Comparison of ENCODE assay signal across 8 cellular contexts in the genomic region with DNA sequence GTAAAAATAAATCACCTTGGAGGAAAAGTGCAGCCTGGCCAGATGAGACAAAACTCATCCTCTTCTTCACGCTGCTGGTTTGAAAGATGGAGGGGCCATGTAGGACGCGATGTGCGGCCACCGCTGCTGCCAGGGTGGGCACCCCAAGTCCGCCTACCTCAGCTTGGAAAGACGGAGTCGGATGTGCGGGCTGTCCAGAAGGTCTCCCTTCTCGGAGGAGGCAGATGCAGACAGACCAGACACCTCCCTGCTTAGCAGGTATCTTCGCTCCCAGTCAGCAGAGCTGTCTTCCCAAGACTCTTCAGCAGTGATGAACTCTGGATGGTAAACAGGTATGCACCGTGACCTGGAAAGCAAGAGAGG.
"Had no signal": no experiment of that assay in that cellular context is flagged by ENCODE, and none has a peak within 500 bp of the region (broad histone marks: within the 10 kb centered on the region; RNA-seq: fewer than 3 reads in every experiment).

No MANE protein-coding gene starts in this region.

- H3K27ac ChIP-seq: HL-60 had no signal

- DNase-seq: H9, HCEC 1CT, KG1 had no signal

- ATAC-seq: GM23338, HepG2 had no signal

- FAIRE-seq: H1, H54, HepG2 had no signal

- H3K4me3 ChIP-seq: GM23338 had no signal

- H3K4me2 ChIP-seq: GM23338 had no signal

- H2AFZ ChIP-seq: GM23338 had no signal
